Comparison of ENCODE assay signal across 33 cellular contexts in genomic region chrX:16640823-16641222, GRCh38. TPM values are rescaled to one million over a fixed set of nuclear protein-coding genes. Genes with fewer than 3 reads are reported as not detected.
"Had no signal": no experiment of that assay in that cellular context is flagged by ENCODE, and none has a peak within 500 bp of the region (broad histone marks: within the 10 kb centered on the region; RNA-seq: fewer than 3 reads in every experiment).

No MANE protein-coding gene starts in this region.

- H3K4me1 ChIP-seq: colonic mucosa, esophagus squamous epithelium, heart right ventricle, prostate gland, right atrium auricular region, sigmoid colon, spleen, transverse colon, vagina had no signal

- H3K27ac Mint-ChIP-seq: dendritic cell treated with granulocyte-macrophage colony-stimulating factor and Interleukin-4, amounts not matched to agents 40 ng/mL and 50 ng/mL, for 4 days; nephron; stimulated activated memory B cell treated with anti-CD40 and anti-IgM and Interleukin-4, amounts not matched to agents 10 μg/mL and 1 μg/mL and 100 μg/mL, for 72 hours had no signal

- H3K9me3 Mint-ChIP-seq: dendritic cell treated with granulocyte-macrophage colony-stimulating factor and Interleukin-4, amounts not matched to agents 40 ng/mL and 50 ng/mL, for 4 days; naive thymus-derived CD4-positive, alpha-beta T cell; nephron; stimulated activated memory B cell treated with anti-CD40 and anti-IgM and Interleukin-4, amounts not matched to agents 10 μg/mL and 1 μg/mL and 100 μg/mL, for 72 hours had no signal

- H3K4me1 Mint-ChIP-seq: nephron; stimulated activated memory B cell treated with anti-CD40 and anti-IgM and Interleukin-4, amounts not matched to agents 10 μg/mL and 1 μg/mL and 100 μg/mL, for 72 hours had no signal

- H3K27me3 Mint-ChIP-seq: dendritic cell treated with granulocyte-macrophage colony-stimulating factor and Interleukin-4, amounts not matched to agents 40 ng/mL and 50 ng/mL, for 4 days; naive thymus-derived CD4-positive, alpha-beta T cell; stimulated activated memory B cell treated with anti-CD40 and anti-IgM and Interleukin-4, amounts not matched to agents 10 μg/mL and 1 μg/mL and 100 μg/mL, for 72 hours had no signal

- H3K27me3 ChIP-seq: esophagus squamous epithelium, right atrium auricular region, sigmoid colon, spleen, transverse colon, vagina had no signal

- H3K4me3 ChIP-seq: colonic mucosa, esophagus squamous epithelium, heart right ventricle, prostate gland, right atrium auricular region, sigmoid colon, spleen, thoracic aorta, transverse colon, vagina had no signal

- H3K27ac ChIP-seq: colonic mucosa, esophagus squamous epithelium, heart right ventricle, prostate gland, right atrium auricular region, sigmoid colon, spleen, thoracic aorta, transverse colon, vagina had no signal

- H3K9me3 ChIP-seq: colonic mucosa, esophagus squamous epithelium, heart right ventricle, prostate gland, sigmoid colon, spleen, thoracic aorta, transverse colon, vagina had no signal

- H3K4me3 Mint-ChIP-seq: dendritic cell treated with granulocyte-macrophage colony-stimulating factor and Interleukin-4, amounts not matched to agents 40 ng/mL and 50 ng/mL, for 4 days; naive thymus-derived CD4-positive, alpha-beta T cell; nephron; stimulated activated memory B cell treated with anti-CD40 and anti-IgM and Interleukin-4, amounts not matched to agents 10 μg/mL and 1 μg/mL and 100 μg/mL, for 72 hours had no signal

- DNase-seq: colonic mucosa; effector memory CD4-positive, alpha-beta T cell; esophagus squamous epithelium; foreskin melanocyte; glutamatergic neuron; heart right ventricle; hippocampal formation; left cardiac atrium; mammary epithelial cell; mesendoderm; midbrain; naive thymus-derived CD4-positive, alpha-beta T cell; nucleus accumbens; sigmoid colon; spleen; stimulated activated CD4-positive, alpha-beta T cell treated with anti-CD3 and anti-CD28 coated beads, Interleukin-4, amount 100 ng/mL, for 4 hours; stimulated activated naive CD8-positive, alpha-beta T cell treated with anti-CD3 and anti-CD28 coated beads, Interleukin-15, Interleukin-2, amounts not matched to agents 100 U/mL and 50 U/mL, for 24 hours; transverse colon had no signal

- ATAC-seq: left cardiac atrium; naive thymus-derived CD4-positive, alpha-beta T cell; stimulated activated memory B cell treated with anti-CD40 and anti-IgM and Interleukin-4, amounts not matched to agents 10 μg/mL and 1 μg/mL and 100 μg/mL, for 72 hours; stimulated activated naive CD8-positive, alpha-beta T cell treated with anti-CD3 and anti-CD28 coated beads, Interleukin-15, Interleukin-2, amounts not matched to agents 100 U/mL and 50 U/mL, for 24 hours had no signal

- H3K36me3 ChIP-seq: colonic mucosa, prostate gland, right atrium auricular region, thoracic aorta, transverse colon, vagina had no signal

- FAIRE-seq: islet of Langerhans had no signal

RNA-seq across cellular contexts. Expression of gene S100G, which starts 9.1 kb away (rescaled TPM):
- total RNA-seq: cerebellum; colonic mucosa; esophagus squamous epithelium; heart right ventricle; kidney epithelial cell; left cardiac atrium; liver; mammary epithelial cell; mucosa of gallbladder; naive thymus-derived CD4-positive, alpha-beta T cell; osteocyte; prostate gland; right atrium auricular region; sigmoid colon; skeletal muscle tissue; spleen; thoracic aorta; transverse colon; ureter; vagina had no signal
- polyA plus RNA-seq: heart right ventricle; liver; mammary epithelial cell; naive thymus-derived CD4-positive, alpha-beta T cell; sigmoid colon; spleen had no signal
